In the genomic region with DNA sequence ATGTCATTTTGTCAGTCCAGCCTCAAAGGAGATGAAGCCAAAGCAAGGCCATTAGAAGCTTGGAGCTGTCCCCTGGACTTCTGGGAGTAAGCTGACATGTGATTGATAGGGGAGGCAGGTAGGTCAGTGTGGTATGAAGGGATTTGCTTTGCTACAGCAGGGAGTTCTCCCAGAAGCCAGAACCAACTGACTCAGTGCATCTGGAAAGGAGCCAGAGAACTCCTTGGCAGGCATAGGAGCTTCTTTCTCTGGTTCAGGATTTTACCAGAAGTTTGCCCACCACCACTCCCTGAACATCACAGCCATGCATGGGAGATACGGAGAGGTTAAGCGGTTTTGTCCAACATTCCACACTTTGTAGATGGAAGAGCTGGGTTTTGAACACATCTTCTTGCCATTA, we compare ENCODE assay signal across 1 cellular context.
TF ChIP-seq lines count a peak whose summit lies in the region.

No MANE protein-coding gene starts in this region.

TF ChIP-seq in SK-N-SH, 30 proteins besides CTCF, POLR2A, EP300 and RAD21 (continued from another document):
- TF ChIP-seq, protein P1, sequence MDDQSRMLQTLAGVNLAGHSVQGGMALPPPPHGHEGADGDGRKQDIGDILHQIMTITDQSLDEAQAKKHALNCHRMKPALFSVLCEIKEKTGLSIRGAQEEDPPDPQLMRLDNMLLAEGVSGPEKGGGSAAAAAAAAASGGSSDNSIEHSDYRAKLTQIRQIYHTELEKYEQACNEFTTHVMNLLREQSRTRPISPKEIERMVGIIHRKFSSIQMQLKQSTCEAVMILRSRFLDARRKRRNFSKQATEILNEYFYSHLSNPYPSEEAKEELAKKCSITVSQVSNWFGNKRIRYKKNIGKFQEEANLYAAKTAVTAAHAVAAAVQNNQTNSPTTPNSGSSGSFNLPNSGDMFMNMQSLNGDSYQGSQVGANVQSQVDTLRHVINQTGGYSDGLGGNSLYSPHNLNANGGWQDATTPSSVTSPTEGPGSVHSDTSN (IDR thresholded peaks at IDR 0.05), result peak; percentile 92
- TF ChIP-seq CHD2 (IDR thresholded peaks at IDR 0.05; ENCODE audit: low read length, partially characterized antibody), result no peak
